ENCODE assay signal across 9 cellular contexts in genomic region chr4:148054275-148054674, GRCh38.
DNase-seq lines count a peak whose midpoint lies in the region; ATAC-seq and TF ChIP-seq lines count a peak whose summit lies in the region.
"Had no signal": no experiment of that assay in that cellular context is flagged by ENCODE, and none has a peak within 500 bp of the region (broad histone marks: within the 10 kb centered on the region; RNA-seq: fewer than 3 reads in every experiment).

No MANE protein-coding gene starts in this region.

- peak overlapping the region; percentile 92 for H3K27ac ChIP-seq in parathyroid adenoma

- H3K4me2 ChIP-seq in parathyroid adenoma (ENCODE audit: low read length) = no peak overlapping the region

- H3K79me2 ChIP-seq in parathyroid adenoma = no peaks in the 10 kb centered on the region

- no peak overlapping the region for H3K4me3 ChIP-seq in LNCaP clone FGC (ENCODE audit: low read depth, low read length)
- no peak overlapping the region for H3K4me3 ChIP-seq in parathyroid adenoma (ENCODE audit: low read depth, low read length)

- peaks cover 0 to 1% of the 10 kb centered on the region in 2 donors for H3K9me3 Mint-ChIP-seq in activated T-cell treated with anti-CD3 and anti-CD28 coated beads, Interleukin-2, amount 50 U/mL, for 72 hours
- peaks cover 3% of the 10 kb centered on the region for H3K9me3 Mint-ChIP-seq in activated naive CD8-positive, alpha-beta T cell treated with anti-CD3 and anti-CD28 coated beads for 36 hours

- H3K4me1 ChIP-seq in parathyroid adenoma = peaks cover 59% of the 10 kb centered on the region

- H3K4me3 Mint-ChIP-seq in activated T-cell treated with anti-CD3 and anti-CD28 coated beads, Interleukin-2, amount 50 U/mL, for 72 hours = no peak overlapping the region
- H3K4me3 Mint-ChIP-seq in activated naive CD8-positive, alpha-beta T cell treated with anti-CD3 and anti-CD28 coated beads for 36 hours = no peak overlapping the region

- peaks cover 86% of the 10 kb centered on the region for H3K4me1 Mint-ChIP-seq in activated T-cell treated with anti-CD3 and anti-CD28 coated beads, Interleukin-2, amount 50 U/mL, for 72 hours (ENCODE audit: low read depth)
- peaks cover 83% of the 10 kb centered on the region for H3K4me1 Mint-ChIP-seq in activated naive CD8-positive, alpha-beta T cell treated with anti-CD3 and anti-CD28 coated beads for 36 hours

- H2AFZ ChIP-seq in parathyroid adenoma = peak overlapping the region; percentile 38

- no peaks in the 10 kb centered on the region for H3K36me3 ChIP-seq in parathyroid adenoma (ENCODE audit: control insufficient read depth, insufficient read depth, low read length)

- peak overlapping the region; percentile 54 for H3K27ac Mint-ChIP-seq in activated T-cell treated with anti-CD3 and anti-CD28 coated beads, Interleukin-2, amount 50 U/mL, for 72 hours
- peak overlapping the region; percentile 74 for H3K27ac Mint-ChIP-seq in activated naive CD8-positive, alpha-beta T cell treated with anti-CD3 and anti-CD28 coated beads for 36 hours

- no peaks in the 10 kb centered on the region for H3K27me3 Mint-ChIP-seq in activated T-cell treated with anti-CD3 and anti-CD28 coated beads, Interleukin-2, amount 50 U/mL, for 72 hours (ENCODE audit: low read depth)
- no peaks in the 10 kb centered on the region for H3K27me3 Mint-ChIP-seq in activated naive CD8-positive, alpha-beta T cell treated with anti-CD3 and anti-CD28 coated beads for 36 hours

- TF ChIP-seq CTCF in LNCaP clone FGC (IDR thresholded peaks at IDR 0.05; ENCODE audit: control insufficient read depth, extremely low read depth, insufficient read depth) (peak; percentile 23; the same call in 1 of the 2 replicates), parathyroid adenoma (IDR thresholded peaks at IDR 0.05) (no peak)

- ATAC-seq in activated T-cell treated with anti-CD3 and anti-CD28 coated beads, Interleukin-2, amount 50 U/mL, for 72 hours (replicated peaks in 1 of 2) = no peak
- no peak for ATAC-seq in HG03460 (IDR thresholded peaks at IDR 0.05; ENCODE audit: unreplicated experiment)

- H3K9me3 ChIP-seq in parathyroid adenoma (ENCODE audit: control insufficient read depth, low read length) = no peaks in the 10 kb centered on the region

- H3K9ac ChIP-seq in parathyroid adenoma = no peak overlapping the region

- H3K27me3 ChIP-seq in parathyroid adenoma (ENCODE audit: control insufficient read depth, insufficient read depth, low read length) = no peaks in the 10 kb centered on the region

- no peak for DNase-seq in activated T-cell treated with anti-CD3 and anti-CD28 coated beads, Interleukin-2, amount 50 U/mL, for 72 hours
- DNase-seq in activated T-cell treated with anti-CD3 and anti-CD28 coated beads, Interleukin-2, amount 50 U/mL, for 48 hours = no peak
- no peak for DNase-seq in LNCaP clone FGC (ENCODE audit: low read depth)
- DNase-seq in activated naive CD8-positive, alpha-beta T cell treated with anti-CD3 and anti-CD28 coated beads for 36 hours = no peak
- DNase-seq in iPS-NIHi11 (ENCODE audit: low spot score) = no peak
- no peak for DNase-seq in activated CD4-positive, alpha-beta T cell treated with anti-CD3 and anti-CD28 coated beads, Interleukin-2, amount 50 U/mL, for 1 hour
- DNase-seq: midbrain had no signal

- H3K36me3 Mint-ChIP-seq in activated T-cell treated with anti-CD3 and anti-CD28 coated beads, Interleukin-2, amount 50 U/mL, for 72 hours (ENCODE audit: insufficient read depth in 2 of 2) = no peaks in the 10 kb centered on the region
- H3K36me3 Mint-ChIP-seq in activated naive CD8-positive, alpha-beta T cell treated with anti-CD3 and anti-CD28 coated beads for 36 hours = peaks cover 22% of the 10 kb centered on the region
